32 cellular contexts compared by ENCODE assay signal in genomic region chr15:24786347-24786746, GRCh38.
"Had no signal": no experiment of that assay in that cellular context is flagged by ENCODE, and none has a peak within 500 bp of the region (broad histone marks: within the 10 kb centered on the region; RNA-seq: fewer than 3 reads in every experiment).

No MANE protein-coding gene starts in this region.

- H3K9me3 ChIP-seq: adrenal gland, colonic mucosa had no signal

- FAIRE-seq: frontal cortex had no signal

- H3K27me3 ChIP-seq: adrenal gland, ascending aorta, breast epithelium, cardiac muscle cell, colonic mucosa had no signal

- H3K36me3 ChIP-seq: adrenal gland, ascending aorta, breast epithelium, cardiac muscle cell, colonic mucosa, WERI-Rb-1 had no signal

- ATAC-seq: activated CD4-positive, CD25-positive, alpha-beta regulatory T cell treated with anti-CD3 and anti-CD28 coated beads, Interleukin-2, amount 50 U/mL, for 24 hours; activated CD8-positive, alpha-beta memory T cell treated with anti-CD3 and anti-CD28 coated beads, Interleukin-2, amount 10 ng/mL, durations not matched to agents 7 days and 5 days; activated CD8-positive, alpha-beta T cell treated with anti-CD3 and anti-CD28 coated beads, Interleukin-2, amount 10 ng/mL, durations not matched to agents 7 days and 5 days; activated naive CD8-positive, alpha-beta T cell treated with anti-CD3 and anti-CD28 coated beads, Interleukin-2, amount 50 U/mL, for 24 hours; esophagus mucosa had no signal

- H3K4me3 Mint-ChIP-seq: activated B cell treated with CpG ODN at 0.5 μM for 24 hours; activated CD4-positive, alpha-beta memory T cell treated with anti-CD3 and anti-CD28 coated beads for 36 hours; activated CD8-positive, alpha-beta memory T cell treated with anti-CD3 and anti-CD28 coated beads, Interleukin-2, amount 10 ng/mL, durations not matched to agents 7 days and 5 days; activated CD8-positive, alpha-beta T cell treated with anti-CD3 and anti-CD28 coated beads, Interleukin-2, amount 10 ng/mL, durations not matched to agents 7 days and 5 days; activated naive CD4-positive, alpha-beta T cell treated with anti-CD3 and anti-CD28 coated beads for 36 hours; activated naive CD4-positive, alpha-beta T cell treated with anti-CD3 and anti-CD28 coated beads, Interleukin-2, amount 50 U/mL, for 24 hours; activated naive CD8-positive, alpha-beta T cell treated with anti-CD3 and anti-CD28 coated beads for 36 hours; activated naive CD8-positive, alpha-beta T cell treated with anti-CD3 and anti-CD28 coated beads, Interleukin-2, amount 50 U/mL, for 24 hours; activated T-helper 1 cell treated with anti-CD3 and anti-CD28 coated beads, Interleukin-12 subunit alpha, Interleukin-12 subunit beta, Interleukin-2, Interleukin-4 antibody, amounts not matched to agents 30 ng/mL and 10 ng/mL and 1 ng/mL, durations not matched to agents 14 hours and 24 hours and 36 hours; brain had no signal

- H3K4me1 ChIP-seq: adrenal gland, ascending aorta, breast epithelium, colonic mucosa had no signal

- H3K4me1 Mint-ChIP-seq: activated B cell treated with CpG ODN at 0.5 μM for 24 hours; activated CD8-positive, alpha-beta memory T cell treated with anti-CD3 and anti-CD28 coated beads, Interleukin-2, amount 10 ng/mL, durations not matched to agents 7 days and 5 days; activated naive CD4-positive, alpha-beta T cell treated with anti-CD3 and anti-CD28 coated beads, Interleukin-2, amount 50 U/mL, for 24 hours; activated naive CD8-positive, alpha-beta T cell treated with anti-CD3 and anti-CD28 coated beads for 36 hours; activated naive CD8-positive, alpha-beta T cell treated with anti-CD3 and anti-CD28 coated beads, Interleukin-2, amount 50 U/mL, for 24 hours; brain had no signal

- H3K4me3 ChIP-seq: adrenal gland, ascending aorta, breast epithelium, cardiac muscle cell, colonic mucosa had no signal

- H3K36me3 Mint-ChIP-seq: activated CD4-positive, alpha-beta memory T cell treated with anti-CD3 and anti-CD28 coated beads for 36 hours; activated CD8-positive, alpha-beta memory T cell treated with anti-CD3 and anti-CD28 coated beads, Interleukin-2, amount 10 ng/mL, durations not matched to agents 7 days and 5 days; activated naive CD4-positive, alpha-beta T cell treated with anti-CD3 and anti-CD28 coated beads, Interleukin-2, amount 50 U/mL, for 24 hours; activated naive CD8-positive, alpha-beta T cell treated with anti-CD3 and anti-CD28 coated beads for 36 hours; brain had no signal

- H3K27me3 Mint-ChIP-seq: activated B cell treated with CpG ODN at 0.5 μM for 24 hours; activated CD4-positive, alpha-beta memory T cell treated with anti-CD3 and anti-CD28 coated beads for 36 hours; activated CD8-positive, alpha-beta memory T cell treated with anti-CD3 and anti-CD28 coated beads, Interleukin-2, amount 10 ng/mL, durations not matched to agents 7 days and 5 days had no signal

- H3K27ac ChIP-seq: adrenal gland, ascending aorta, breast epithelium, cardiac muscle cell, colonic mucosa, WERI-Rb-1 had no signal

- DNase-seq: activated B cell treated with CpG ODN at 0.5 μM for 24 hours; activated CD4-positive, alpha-beta memory T cell treated with anti-CD3 and anti-CD28 coated beads for 36 hours; activated CD4-positive, alpha-beta T cell treated with anti-CD3 and anti-CD28 coated beads for 48 hours; activated CD8-positive, alpha-beta memory T cell treated with anti-CD3 and anti-CD28 coated beads, Interleukin-2, amount 10 ng/mL, durations not matched to agents 7 days and 5 days; activated CD8-positive, alpha-beta memory T cell treated with anti-CD3 and anti-CD28 coated beads, Interleukin-2, amount 50 U/mL, for 4 hours; activated CD8-positive, alpha-beta T cell treated with anti-CD3 and anti-CD28 coated beads, Interleukin-2, amount 10 ng/mL, durations not matched to agents 7 days and 5 days; activated effector memory CD4-positive, alpha-beta T cell treated with anti-CD3 and anti-CD28 coated beads, Interleukin-2, amount 50 U/mL, for 16 hours; activated naive CD4-positive, alpha-beta T cell treated with anti-CD3 and anti-CD28 coated beads for 36 hours; activated naive CD8-positive, alpha-beta T cell treated with anti-CD3 and anti-CD28 coated beads for 36 hours; activated naive CD8-positive, alpha-beta T cell treated with anti-CD3 and anti-CD28 coated beads, Interleukin-2, amount 50 U/mL, for 24 hours; activated T-cell treated with anti-CD3 and anti-CD28 coated beads, Interleukin-2, amount 50 U/mL, for 1 hour; activated T-cell treated with anti-CD3 and anti-CD28 coated beads, Interleukin-2, amount 50 U/mL, for 48 hours; adrenal gland; amygdala; central memory CD4-positive, alpha-beta T cell; cerebellar nuclear complex; colonic mucosa; effector CD8-positive, alpha-beta T cell; foreskin fibroblast; head of caudate nucleus; T-helper 2 cell; WERI-Rb-1 had no signal

- H3K27ac Mint-ChIP-seq: activated B cell treated with CpG ODN at 0.5 μM for 24 hours; activated CD4-positive, alpha-beta memory T cell treated with anti-CD3 and anti-CD28 coated beads for 36 hours; activated CD8-positive, alpha-beta memory T cell treated with anti-CD3 and anti-CD28 coated beads, Interleukin-2, amount 10 ng/mL, durations not matched to agents 7 days and 5 days; activated CD8-positive, alpha-beta T cell treated with anti-CD3 and anti-CD28 coated beads, Interleukin-2, amount 10 ng/mL, durations not matched to agents 7 days and 5 days; activated naive CD4-positive, alpha-beta T cell treated with anti-CD3 and anti-CD28 coated beads for 36 hours; activated naive CD4-positive, alpha-beta T cell treated with anti-CD3 and anti-CD28 coated beads, Interleukin-2, amount 50 U/mL, for 24 hours; activated naive CD8-positive, alpha-beta T cell treated with anti-CD3 and anti-CD28 coated beads for 36 hours; activated naive CD8-positive, alpha-beta T cell treated with anti-CD3 and anti-CD28 coated beads, Interleukin-2, amount 50 U/mL, for 24 hours; activated T-helper 1 cell treated with anti-CD3 and anti-CD28 coated beads, Interleukin-12 subunit alpha, Interleukin-12 subunit beta, Interleukin-2, Interleukin-4 antibody, amounts not matched to agents 30 ng/mL and 10 ng/mL and 1 ng/mL, durations not matched to agents 14 hours and 24 hours and 36 hours; activated T-helper 2 cell treated with anti-CD3 and anti-CD28 coated beads, Interferon-gamma antibody, Interleukin-2, Interleukin-4, amounts not matched to agents 10 μg/mL and 5 μg/mL and 100 μg/mL, durations not matched to agents 14 hours and 24 hours and 36 hours; brain had no signal
